Comparison of ENCODE assay signal across 20 cellular contexts in genomic region chr18:14075196-14075595, GRCh38. TPM values are rescaled to one million over a fixed set of nuclear protein-coding genes. Genes with fewer than 3 reads are reported as not detected.
"Had no signal": no experiment of that assay in that cellular context is flagged by ENCODE, and none has a peak within 500 bp of the region (broad histone marks: within the 10 kb centered on the region; RNA-seq: fewer than 3 reads in every experiment).

No MANE protein-coding gene starts in this region.

- DNase-seq: activated CD4-positive, alpha-beta T cell treated with anti-CD3 and anti-CD28 coated beads, Interleukin-2, amount 50 U/mL, for 4 hours; activated naive CD4-positive, alpha-beta T cell treated with Interleukin-2 at 50 U/mL for 16 hours; activated naive CD8-positive, alpha-beta T cell treated with anti-CD3 and anti-CD28 coated beads, Interleukin-2, amount 50 U/mL, for 24 hours; hippocampal formation; kidney; left ventricle myocardium inferior; mucosa of descending colon; naive thymus-derived CD4-positive, alpha-beta T cell; stimulated activated CD4-positive, alpha-beta T cell treated with anti-CD3 and anti-CD28 coated beads, Interleukin-15, amount 100 ng/mL, for 24 hours; stimulated activated CD4-positive, alpha-beta T cell treated with anti-CD3 and anti-CD28 coated beads, Interleukin-4, amount 100 ng/mL, for 1 hour; stimulated activated naive B cell treated with anti-CD40 and anti-IgM and Interleukin-4, amounts not matched to agents 10 μg/mL and 1 μg/mL and 100 μg/mL, for 72 hours; T-helper 9 cell; tibial artery had no signal

- H3K4me1 ChIP-seq: ascending aorta, left ventricle myocardium inferior, tibial artery, vagina had no signal

- H3K27ac ChIP-seq: ascending aorta, left ventricle myocardium inferior, neutrophil, skin epidermis, tibial artery, vagina had no signal

- H3K4me3 ChIP-seq: ascending aorta, left ventricle myocardium inferior, mucosa of descending colon, skin epidermis, tibial artery, vagina had no signal

- H3K27me3 ChIP-seq: ascending aorta, neutrophil, tibial artery, vagina had no signal

- H3K9me3 ChIP-seq: ascending aorta, mucosa of descending colon, neutrophil, tibial artery, vagina had no signal

- H3K36me3 ChIP-seq: ascending aorta, neutrophil, vagina had no signal

- ATAC-seq: activated CD4-positive, CD25-positive, alpha-beta regulatory T cell treated with anti-CD3 and anti-CD28 coated beads, Interleukin-2, amount 50 U/mL, for 24 hours; activated naive CD8-positive, alpha-beta T cell treated with anti-CD3 and anti-CD28 coated beads, Interleukin-2, amount 50 U/mL, for 24 hours; activated T-helper 17 cell treated with anti-CD3 and anti-CD28 coated beads, Interleukin-2, amount 50 U/mL, for 72 hours; esophagus mucosa; mucosa of descending colon; naive thymus-derived CD4-positive, alpha-beta T cell; stimulated activated naive B cell treated with anti-CD40 and anti-IgM and Interleukin-4, amounts not matched to agents 10 μg/mL and 1 μg/mL and 100 μg/mL, for 72 hours had no signal

RNA-seq across cellular contexts. Expression of gene ZNF519, which starts 57.0 kb away (rescaled TPM):
- total RNA-seq: ascending aorta had no signal
